ENCODE assay signal across 8 cellular contexts in the genomic region with DNA sequence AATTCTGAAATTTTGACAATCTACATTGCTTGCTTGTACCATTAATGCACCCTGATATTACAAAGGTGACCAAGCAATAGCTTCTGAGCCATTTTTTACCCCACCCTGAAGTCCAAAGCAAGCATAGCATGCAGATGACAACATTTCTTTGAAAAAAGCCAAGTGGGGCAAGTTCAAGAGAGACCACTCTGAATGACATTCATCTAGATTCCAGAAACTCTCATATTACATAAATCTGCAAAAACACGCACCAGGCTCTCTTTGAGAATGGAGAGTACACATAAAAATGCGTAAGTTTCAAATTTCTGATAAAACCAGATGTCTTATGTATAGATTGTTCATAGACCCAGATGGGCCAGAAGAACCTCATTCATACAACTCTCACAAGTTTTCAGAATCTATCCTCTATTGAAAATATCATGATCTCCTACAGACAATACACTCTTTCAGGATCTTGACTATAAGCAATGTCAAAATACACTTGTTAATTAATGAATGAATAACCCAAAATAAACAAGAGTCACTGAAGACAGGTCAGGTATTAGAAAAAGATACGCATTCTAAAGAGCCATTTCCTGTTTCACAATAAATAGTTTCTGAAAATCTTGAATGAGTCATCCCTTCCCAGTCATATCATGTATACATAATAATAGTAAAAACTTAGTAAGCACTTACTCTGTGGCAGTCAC.
DNase-seq lines count a peak whose midpoint lies in the region; ATAC-seq and TF ChIP-seq lines count a peak whose summit lies in the region.

No MANE protein-coding gene starts in this region.

- H3K4me3 Mint-ChIP-seq in activated naive CD8-positive, alpha-beta T cell treated with anti-CD3 and anti-CD28 coated beads, Interleukin-2, amount 10 ng/mL, durations not matched to agents 7 days and 5 days, result peak overlapping the region; percentile 45

- TF ChIP-seq POLR2A in uterus (IDR thresholded peaks at IDR 0.05), result no peak

- H3K27me3 ChIP-seq in uterus (no peaks in the 10 kb centered on the region), SJCRH30 (no peaks in the 10 kb centered on the region), ascending aorta (no peaks in the 10 kb centered on the region)

- H3K27ac ChIP-seq in uterus, result no peak overlapping the region
- H3K27ac ChIP-seq in SJCRH30, result no peak overlapping the region
- H3K27ac ChIP-seq in ascending aorta, result no peak overlapping the region

- H3K36me3 Mint-ChIP-seq in activated naive CD8-positive, alpha-beta T cell treated with anti-CD3 and anti-CD28 coated beads, Interleukin-2, amount 10 ng/mL, durations not matched to agents 7 days and 5 days, result peaks cover 1% of the 10 kb centered on the region

- H3K4me1 ChIP-seq in mucosa of descending colon (ENCODE audit: low read depth), result peaks cover 26% of the 10 kb centered on the region
- peaks cover 0 to 6% of the 10 kb centered on the region in 2 donors for H3K4me1 ChIP-seq in uterus
- peaks cover 10% of the 10 kb centered on the region for H3K4me1 ChIP-seq in SJCRH30
- H3K4me1 ChIP-seq in ascending aorta, result peaks cover 0 to 32% of the 10 kb centered on the region in 2 donors

- H3K36me3 ChIP-seq in mucosa of descending colon (ENCODE audit: low read depth) (no peaks in the 10 kb centered on the region), uterus (no peaks in the 10 kb centered on the region), SJCRH30 (no peaks in the 10 kb centered on the region), ascending aorta (no peaks in the 10 kb centered on the region)

- peaks cover 33% of the 10 kb centered on the region for H3K4me1 Mint-ChIP-seq in activated naive CD8-positive, alpha-beta T cell treated with anti-CD3 and anti-CD28 coated beads, Interleukin-2, amount 10 ng/mL, durations not matched to agents 7 days and 5 days

- TF ChIP-seq CTCF in mucosa of descending colon (IDR thresholded peaks at IDR 0.05) (no peak), uterus (IDR thresholded peaks at IDR 0.05) (no peak), ascending aorta (IDR thresholded peaks at IDR 0.05) (no peak)

- ATAC-seq in GM21447 (IDR thresholded peaks at IDR 0.05; ENCODE audit: unreplicated experiment), result peak; percentile 87
- ATAC-seq in HG03565 (IDR thresholded peaks at IDR 0.05; ENCODE audit: unreplicated experiment), result peak; percentile 95
- peak; percentile 80 for ATAC-seq in activated naive CD8-positive, alpha-beta T cell treated with anti-CD3 and anti-CD28 coated beads, Interleukin-2, amount 10 ng/mL, durations not matched to agents 7 days and 5 days (ENCODE audit: low read depth)
- ATAC-seq in mucosa of descending colon, result peak; percentile 79

- DNase-seq in GM04504 (ENCODE audit: low read depth), result peak; percentile 31
- DNase-seq in activated naive CD8-positive, alpha-beta T cell treated with anti-CD3 and anti-CD28 coated beads, Interleukin-2, amount 10 ng/mL, durations not matched to agents 7 days and 5 days, result no peak
- DNase-seq in mucosa of descending colon, result no peak
- no peak for DNase-seq in uterus
- DNase-seq in SJCRH30, result no peak
- no peak for DNase-seq in ascending aorta (ENCODE audit: low spot score in 2 of 2)

- POLR2A ChIA-PET in activated naive CD8-positive, alpha-beta T cell treated with anti-CD3 and anti-CD28 coated beads, Interleukin-2, amount 10 ng/mL, durations not matched to agents 7 days and 5 days (lab: Charles Lee), result no interaction called here

- H3K27ac Mint-ChIP-seq in activated naive CD8-positive, alpha-beta T cell treated with anti-CD3 and anti-CD28 coated beads, Interleukin-2, amount 10 ng/mL, durations not matched to agents 7 days and 5 days, result peak overlapping the region; percentile 58

- H3K9me3 Mint-ChIP-seq in activated naive CD8-positive, alpha-beta T cell treated with anti-CD3 and anti-CD28 coated beads, Interleukin-2, amount 10 ng/mL, durations not matched to agents 7 days and 5 days, result no peaks in the 10 kb centered on the region

- H3K9me3 ChIP-seq in mucosa of descending colon, result no peaks in the 10 kb centered on the region
- no peaks in the 10 kb centered on the region for H3K9me3 ChIP-seq in uterus
- no peaks in the 10 kb centered on the region for H3K9me3 ChIP-seq in SJCRH30 (replicated peaks)
- no peaks in the 10 kb centered on the region for H3K9me3 ChIP-seq in ascending aorta

- H3K27me3 Mint-ChIP-seq in activated naive CD8-positive, alpha-beta T cell treated with anti-CD3 and anti-CD28 coated beads, Interleukin-2, amount 10 ng/mL, durations not matched to agents 7 days and 5 days, result no peaks in the 10 kb centered on the region

- intact Hi-C loops in mucosa of descending colon (cut with DNase I, micrococcal nuclease) (no loop called here), uterus (cut with DNase I; ENCODE audit: low total_unique reads) (no loop called here), ascending aorta (cut with DNase I) (no loop called here)

- H3K4me3 ChIP-seq in mucosa of descending colon (no peak overlapping the region), uterus (no peak overlapping the region), SJCRH30 (no peak overlapping the region), ascending aorta (no peak overlapping the region)
